In the genomic region with DNA sequence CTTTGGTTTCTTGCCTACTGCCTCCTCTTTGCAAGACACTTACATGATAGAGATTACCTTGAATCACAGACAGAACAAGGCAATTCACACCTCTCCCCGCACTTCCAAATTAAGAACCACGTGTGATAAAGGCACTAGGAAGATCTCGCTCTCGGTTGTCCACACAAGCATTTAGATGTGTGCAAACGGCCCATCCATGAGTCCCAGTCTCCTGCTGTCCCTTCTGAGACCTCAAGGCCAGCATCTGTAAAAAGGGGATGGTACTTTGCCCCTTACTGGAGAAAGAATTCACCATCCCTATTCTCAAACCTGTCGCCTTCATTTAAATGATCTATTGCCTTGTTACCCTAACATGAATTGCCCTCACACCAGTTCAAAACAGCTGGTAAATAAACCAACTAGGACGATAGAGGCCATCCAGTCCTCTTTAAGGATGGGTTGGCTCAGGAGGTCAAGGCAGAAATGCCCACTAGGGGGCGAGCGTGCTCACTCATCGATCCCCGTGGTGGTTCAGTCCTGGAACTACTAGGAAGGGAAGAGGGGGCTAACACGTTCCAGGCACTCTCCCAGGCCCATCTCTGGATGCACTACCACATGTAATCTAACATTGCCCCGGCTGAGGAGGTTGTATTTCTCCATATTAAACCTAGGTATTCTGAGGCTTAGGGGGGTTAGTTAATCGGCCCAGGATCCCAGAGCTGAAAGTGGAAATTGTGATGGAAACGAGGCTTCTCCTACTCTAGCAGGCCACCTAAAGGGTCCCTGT, we compare ENCODE assay signal across 9 cellular contexts.
DNase-seq lines count a peak whose midpoint lies in the region; ATAC-seq, FAIRE-seq and TF ChIP-seq lines count a peak whose summit lies in the region.
"Had no signal": no experiment of that assay in that cellular context is flagged by ENCODE, and none has a peak within 500 bp of the region (broad histone marks: within the 10 kb centered on the region; RNA-seq: fewer than 3 reads in every experiment).

No MANE protein-coding gene starts in this region.

- no peak overlapping the region for H3K4me3 Mint-ChIP-seq in activated naive CD4-positive, alpha-beta T cell treated with anti-CD3 and anti-CD28 coated beads for 36 hours
- H3K4me3 Mint-ChIP-seq: activated B cell treated with CpG ODN at 0.5 μM for 24 hours had no signal

- no peak for FAIRE-seq in RCC 7860 (lab: Jason Lieb, UNC)

- H3K4me1 Mint-ChIP-seq in activated naive CD4-positive, alpha-beta T cell treated with anti-CD3 and anti-CD28 coated beads for 36 hours (ENCODE audit: low read depth) = no peaks in the 10 kb centered on the region
- H3K4me1 Mint-ChIP-seq: activated B cell treated with CpG ODN at 0.5 μM for 24 hours had no signal

- ATAC-seq in GM19438 (IDR thresholded peaks at IDR 0.05; ENCODE audit: low read depth, unreplicated experiment) (peak; percentile 84), heart right ventricle (peak; percentile 67 to 87 (median 80))

- H3K4me3 ChIP-seq in heart right ventricle = no peak overlapping the region

- 34 to 35% methylated on average over 15 of the region's 15 CpGs for WGBS in heart right ventricle, 2 donors

- H3K27me3 Mint-ChIP-seq in activated naive CD4-positive, alpha-beta T cell treated with anti-CD3 and anti-CD28 coated beads for 36 hours (ENCODE audit: low read depth) = peaks cover 10% of the 10 kb centered on the region

- H3K36me3 ChIP-seq in heart right ventricle = no peaks in the 10 kb centered on the region

- no peak overlapping the region for H3K27ac ChIP-seq in heart right ventricle

- no peaks in the 10 kb centered on the region for H3K27me3 ChIP-seq in heart right ventricle

- H3K36me3 Mint-ChIP-seq in activated naive CD4-positive, alpha-beta T cell treated with anti-CD3 and anti-CD28 coated beads for 36 hours (ENCODE audit: low read depth) = no peaks in the 10 kb centered on the region

- no peak overlapping the region for H3K27ac Mint-ChIP-seq in activated naive CD4-positive, alpha-beta T cell treated with anti-CD3 and anti-CD28 coated beads for 36 hours
- H3K27ac Mint-ChIP-seq: activated B cell treated with CpG ODN at 0.5 μM for 24 hours had no signal

- intact Hi-C loops in activated naive CD4-positive, alpha-beta T cell treated with anti-CD3 and anti-CD28 coated beads for 36 hours (cut with micrococcal nuclease) = loop anchor here (1.0 to 5.0 kb wide), 4 partner anchors 199 to 659 kb away; no protein-coding TSS in a partner anchor
- intact Hi-C loops in heart right ventricle (cut with DNase I) = loop anchor here in 7 of 10 donors (1.0 to 10.0 kb wide), 10 partner anchors 196 to 879 kb away; a partner anchor contains a TSS

- H3K4me1 ChIP-seq in heart right ventricle = peaks cover 0 to 11% (median 0%) of the 10 kb centered on the region in 9 donors

- peak; percentile 76 to 87 (median 81) for TF ChIP-seq CTCF in heart right ventricle (IDR thresholded peaks at IDR 0.05)

- peak; percentile 51 for DNase-seq in COR-L47 (lab: John Stamatoyannopoulos, UW)
- peak; percentile 80 for DNase-seq in HK-2 (ENCODE audit: unreplicated experiment)
- DNase-seq in RCC 7860 (ENCODE audit: low spot score) = peak; percentile 44
- DNase-seq in activated naive CD4-positive, alpha-beta T cell treated with anti-CD3 and anti-CD28 coated beads for 36 hours = peak; percentile 82
- peak; percentile 65 to 80 for DNase-seq in heart right ventricle
- DNase-seq in renal cortical epithelial cell (ENCODE audit: low read depth) = peak; percentile 41
- no peak for DNase-seq in SHP77 treated with DMSO at 0.1 percent for 48 hours (lab: John Stamatoyannopoulos, UW)
- DNase-seq: activated B cell treated with CpG ODN at 0.5 μM for 24 hours had no signal

- no peaks in the 10 kb centered on the region for H3K9me3 ChIP-seq in heart right ventricle

- CTCF ChIA-PET in activated naive CD4-positive, alpha-beta T cell treated with anti-CD3 and anti-CD28 coated beads for 36 hours (lab: Charles Lee) = interaction anchor here (0.7 to 2.3 kb wide), 12 partner anchors 8 to 1590 kb away, joined by 3 to 13 read pairs (median 3); no protein-coding TSS in a partner anchor

- no peaks in the 10 kb centered on the region for H3K9me3 Mint-ChIP-seq in activated naive CD4-positive, alpha-beta T cell treated with anti-CD3 and anti-CD28 coated beads for 36 hours
- H3K9me3 Mint-ChIP-seq: activated B cell treated with CpG ODN at 0.5 μM for 24 hours had no signal
